In the genomic region with DNA sequence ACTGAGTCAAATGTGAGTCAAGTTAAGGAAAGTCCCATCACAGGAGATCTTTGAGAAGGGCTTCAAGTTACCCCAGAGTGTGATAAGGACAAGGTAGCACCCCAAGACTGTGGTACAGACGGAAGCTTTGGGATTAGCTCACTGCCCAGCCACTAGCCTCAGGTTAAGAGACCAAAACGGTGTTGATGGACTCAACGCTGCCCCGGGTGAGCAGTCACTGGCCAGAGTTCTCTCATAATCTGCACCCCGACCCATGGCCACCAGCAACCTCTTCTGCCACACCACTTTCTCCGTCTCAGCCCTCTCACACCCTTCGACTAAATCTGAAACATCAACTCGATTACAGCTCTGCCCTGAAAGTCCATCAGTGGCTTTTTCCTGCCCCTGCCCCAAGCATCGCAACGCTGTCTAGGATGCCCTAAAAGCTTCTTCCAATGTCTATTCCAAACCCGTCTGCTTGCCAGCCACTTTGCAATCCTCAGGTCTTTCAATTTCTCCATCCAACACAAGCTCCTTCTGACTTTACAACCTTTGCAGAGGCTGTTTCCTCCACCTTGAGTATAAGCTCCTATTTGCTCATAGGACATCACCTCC, we compare ENCODE assay signal across 15 cellular contexts. TPM values are rescaled to one million over a fixed set of nuclear protein-coding genes. Genes with fewer than 3 reads are reported as not detected.
DNase-seq lines count a peak whose midpoint lies in the region; ATAC-seq and TF ChIP-seq lines count a peak whose summit lies in the region.
"Had no signal": no experiment of that assay in that cellular context is flagged by ENCODE, and none has a peak within 500 bp of the region (broad histone marks: within the 10 kb centered on the region; RNA-seq: fewer than 3 reads in every experiment).

No MANE protein-coding gene starts in this region.

- BruUV-seq in Calu3 (replicated peaks; lab: Mats Ljungman, UMichigan), result no TSS peak

- H3K9me3 Mint-ChIP-seq in Calu3 (ENCODE audit: low read depth, unreplicated experiment) (no peaks in the 10 kb centered on the region), nephron progenitor cell (no peaks in the 10 kb centered on the region)
- H3K9me3 Mint-ChIP-seq in activated T-helper 1 cell treated with anti-CD3 and anti-CD28 coated beads, Interleukin-12 subunit alpha, Interleukin-12 subunit beta, Interleukin-2, Interleukin-4 antibody, amounts not matched to agents 30 ng/mL and 10 ng/mL and 1 ng/mL, durations not matched to agents 14 hours and 24 hours and 36 hours, result no peaks in the 10 kb centered on the region

- CTCF ChIA-PET in Calu3 (lab: Charles Lee), result interaction anchor here (0.6 kb wide), 1 partner anchor 9 kb away, joined by 3 read pairs; no protein-coding TSS in a partner anchor

- peaks cover 43% of the 10 kb centered on the region for H3K4me1 Mint-ChIP-seq in Calu3 (ENCODE audit: low read depth, unreplicated experiment)
- peaks cover 74% of the 10 kb centered on the region for H3K4me1 Mint-ChIP-seq in activated T-helper 1 cell treated with anti-CD3 and anti-CD28 coated beads, Interleukin-12 subunit alpha, Interleukin-12 subunit beta, Interleukin-2, Interleukin-4 antibody, amounts not matched to agents 30 ng/mL and 10 ng/mL and 1 ng/mL, durations not matched to agents 14 hours and 24 hours and 36 hours (ENCODE audit: low read depth)
- peaks cover 55% of the 10 kb centered on the region for H3K4me1 Mint-ChIP-seq in nephron progenitor cell

- H3K9me3 ChIP-seq in BLaER1, result no peaks in the 10 kb centered on the region
- H3K9me3 ChIP-seq: ovary, SJCRH30 had no signal

- H3K27ac ChIP-seq in BLaER1, result no peak overlapping the region
- H3K27ac ChIP-seq: ovary, SJCRH30 had no signal

- H4K20me1 ChIP-seq in BLaER1, result peaks cover 100% of the 10 kb centered on the region

- no peak for ATAC-seq in GM18511 (IDR thresholded peaks at IDR 0.05; ENCODE audit: unreplicated experiment)

- H3K27ac Mint-ChIP-seq in Calu3 (ENCODE audit: unreplicated experiment) (peak overlapping the region; percentile 1), nephron progenitor cell (peak overlapping the region; percentile 87)
- peak overlapping the region; percentile 93 for H3K27ac Mint-ChIP-seq in activated T-helper 1 cell treated with anti-CD3 and anti-CD28 coated beads, Interleukin-12 subunit alpha, Interleukin-12 subunit beta, Interleukin-2, Interleukin-4 antibody, amounts not matched to agents 30 ng/mL and 10 ng/mL and 1 ng/mL, durations not matched to agents 14 hours and 24 hours and 36 hours

- H3K4me3 Mint-ChIP-seq in Calu3 (ENCODE audit: low read depth, unreplicated experiment) (no peak overlapping the region), nephron progenitor cell (no peak overlapping the region)
- H3K4me3 Mint-ChIP-seq in activated T-helper 1 cell treated with anti-CD3 and anti-CD28 coated beads, Interleukin-12 subunit alpha, Interleukin-12 subunit beta, Interleukin-2, Interleukin-4 antibody, amounts not matched to agents 30 ng/mL and 10 ng/mL and 1 ng/mL, durations not matched to agents 14 hours and 24 hours and 36 hours, result peak overlapping the region; percentile 66

- no peak for DNase-seq in Calu3
- DNase-seq in activated T-helper 1 cell treated with anti-CD3 and anti-CD28 coated beads, Interleukin-12 subunit alpha, Interleukin-12 subunit beta, Interleukin-2, Interleukin-4 antibody, amounts not matched to agents 30 ng/mL and 10 ng/mL and 1 ng/mL, durations not matched to agents 14 hours and 24 hours and 36 hours (ENCODE audit: low spot score), result no peak
- DNase-seq in nephron progenitor cell, result no peak
- DNase-seq in COLO668 (lab: John Stamatoyannopoulos, UW; ENCODE audit: unreplicated experiment), result no peak
- no peak for DNase-seq in pons (ENCODE audit: low spot score)
- DNase-seq: activated effector memory CD4-positive, alpha-beta T cell treated with Interleukin-2 at 50 U/mL for 16 hours; mesendoderm; MM.1S; SJCRH30 had no signal

- TF ChIP-seq CTCF in Calu3 (IDR thresholded peaks at IDR 0.05; ENCODE audit: unreplicated experiment) (no peak), nephron progenitor cell (IDR thresholded peaks at IDR 0.05) (no peak)

- peak overlapping the region; percentile 76 for H3K4me2 ChIP-seq in BLaER1

- peaks cover 86% of the 10 kb centered on the region for H3K4me1 ChIP-seq in BLaER1

- H3K27me3 ChIP-seq in BLaER1, result no peaks in the 10 kb centered on the region
- H3K27me3 ChIP-seq: ovary, SJCRH30 had no signal

- H3K36me3 ChIP-seq in BLaER1, result peaks cover 96% of the 10 kb centered on the region
- H3K36me3 ChIP-seq: ovary had no signal

- H3K27me3 Mint-ChIP-seq in Calu3 (ENCODE audit: unreplicated experiment) (no peaks in the 10 kb centered on the region), nephron progenitor cell (ENCODE audit: low read depth, poor library complexity) (peaks cover 5% of the 10 kb centered on the region)
- H3K27me3 Mint-ChIP-seq in activated T-helper 1 cell treated with anti-CD3 and anti-CD28 coated beads, Interleukin-12 subunit alpha, Interleukin-12 subunit beta, Interleukin-2, Interleukin-4 antibody, amounts not matched to agents 30 ng/mL and 10 ng/mL and 1 ng/mL, durations not matched to agents 14 hours and 24 hours and 36 hours (ENCODE audit: insufficient read depth), result peaks cover 1% of the 10 kb centered on the region

- intact Hi-C loops in Calu3 (cut with micrococcal nuclease; ENCODE audit: unreplicated experiment), result no loop called here
- intact Hi-C loops in activated T-helper 1 cell treated with anti-CD3 and anti-CD28 coated beads, Interleukin-12 subunit alpha, Interleukin-12 subunit beta, Interleukin-2, Interleukin-4 antibody, amounts not matched to agents 30 ng/mL and 10 ng/mL and 1 ng/mL, durations not matched to agents 14 hours and 24 hours and 36 hours (cut with micrococcal nuclease), result no loop called here

- peak overlapping the region; percentile 42 for H3K9ac ChIP-seq in BLaER1

- no peak overlapping the region; the same call in 1 of the 2 replicates for H3K4me3 ChIP-seq in BLaER1
- H3K4me3 ChIP-seq: ovary, SJCRH30 had no signal

- H3K36me3 Mint-ChIP-seq in Calu3 (ENCODE audit: insufficient read depth, unreplicated experiment), result peaks cover 99% of the 10 kb centered on the region
- H3K36me3 Mint-ChIP-seq in activated T-helper 1 cell treated with anti-CD3 and anti-CD28 coated beads, Interleukin-12 subunit alpha, Interleukin-12 subunit beta, Interleukin-2, Interleukin-4 antibody, amounts not matched to agents 30 ng/mL and 10 ng/mL and 1 ng/mL, durations not matched to agents 14 hours and 24 hours and 36 hours (ENCODE audit: low read depth), result peaks cover 78% of the 10 kb centered on the region
- peaks cover 90% of the 10 kb centered on the region for H3K36me3 Mint-ChIP-seq in nephron progenitor cell (ENCODE audit: low read depth)

RNA-seq across cellular contexts. Expression of a gene that starts 5.6 kb away (rescaled TPM):
- total RNA-seq in Calu3 (2022), result 383 and 408 TPM in 2 replicates
- 632 and 659 TPM in 2 replicates for total RNA-seq in activated T-helper 1 cell treated with anti-CD3 and anti-CD28 coated beads, Interleukin-12 subunit alpha, Interleukin-12 subunit beta, Interleukin-2, Interleukin-4 antibody, amounts not matched to agents 30 ng/mL and 10 ng/mL and 1 ng/mL, durations not matched to agents 14 hours and 24 hours and 36 hours

RNA-seq across cellular contexts. Expression of a gene that starts 12.6 kb away (rescaled TPM):
- 253 and 291 TPM in 2 replicates for total RNA-seq in Calu3 (2022)
- 125 and 132 TPM in 2 replicates for total RNA-seq in activated T-helper 1 cell treated with anti-CD3 and anti-CD28 coated beads, Interleukin-12 subunit alpha, Interleukin-12 subunit beta, Interleukin-2, Interleukin-4 antibody, amounts not matched to agents 30 ng/mL and 10 ng/mL and 1 ng/mL, durations not matched to agents 14 hours and 24 hours and 36 hours

RNA-seq across cellular contexts. Expression of a gene that starts 31.4 kb away (rescaled TPM):
- 321 and 537 TPM in 2 replicates for total RNA-seq in Calu3 (2022)
- 1.1 and 1.3 TPM in 2 replicates for total RNA-seq in activated T-helper 1 cell treated with anti-CD3 and anti-CD28 coated beads, Interleukin-12 subunit alpha, Interleukin-12 subunit beta, Interleukin-2, Interleukin-4 antibody, amounts not matched to agents 30 ng/mL and 10 ng/mL and 1 ng/mL, durations not matched to agents 14 hours and 24 hours and 36 hours

RNA-seq across cellular contexts. Expression of a gene that starts 33.9 kb away (rescaled TPM):
- 4.1 TPM in 2 replicates for total RNA-seq in Calu3 (2022)
- total RNA-seq in activated T-helper 1 cell treated with anti-CD3 and anti-CD28 coated beads, Interleukin-12 subunit alpha, Interleukin-12 subunit beta, Interleukin-2, Interleukin-4 antibody, amounts not matched to agents 30 ng/mL and 10 ng/mL and 1 ng/mL, durations not matched to agents 14 hours and 24 hours and 36 hours, result 70.7 and 73.1 TPM in 2 replicates

RNA-seq across cellular contexts. Expression of a gene that starts 55.2 kb away (rescaled TPM):
- 3.2 and 4.8 TPM in 2 replicates for total RNA-seq in Calu3 (2022)
- not detected in 2 replicates for total RNA-seq in activated T-helper 1 cell treated with anti-CD3 and anti-CD28 coated beads, Interleukin-12 subunit alpha, Interleukin-12 subunit beta, Interleukin-2, Interleukin-4 antibody, amounts not matched to agents 30 ng/mL and 10 ng/mL and 1 ng/mL, durations not matched to agents 14 hours and 24 hours and 36 hours
- total RNA-seq: cardiac septum, frontal cortex, HT1080, ovary, SJCRH30 had no signal

Comparison
In these comparisons a context has a peak if more than half of its experiments do, and no peak if none do; other contexts are left out.
1. H3K27ac Mint-ChIP-seq: peak in every context shown above with its lines; median percentile 93 in activated T-helper 1 cell treated with anti-CD3 and anti-CD28 coated beads, Interleukin-12 subunit alpha, Interleukin-12 subunit beta, Interleukin-2, Interleukin-4 antibody, amounts not matched to agents 30 ng/mL and 10 ng/mL and 1 ng/mL, durations not matched to agents 14 hours and 24 hours and 36 hours; 87 in nephron progenitor cell; 1 in Calu3.
2. RNA of a gene that starts 31.4 kb away (total RNA-seq): 321 to 537 TPM in Calu3; 1.1 to 1.3 TPM in activated T-helper 1 cell treated with anti-CD3 and anti-CD28 coated beads, Interleukin-12 subunit alpha, Interleukin-12 subunit beta, Interleukin-2, Interleukin-4 antibody, amounts not matched to agents 30 ng/mL and 10 ng/mL and 1 ng/mL, durations not matched to agents 14 hours and 24 hours and 36 hours; every median in the first group is over 100 times any median in the second.